ENCODE assay signal across 9 cellular contexts in genomic region chr2:224778474-224778877, GRCh38.
DNase-seq lines count a peak whose midpoint lies in the region; ATAC-seq and TF ChIP-seq lines count a peak whose summit lies in the region.
"Had no signal": no experiment of that assay in that cellular context is flagged by ENCODE, and none has a peak within 500 bp of the region (broad histone marks: within the 10 kb centered on the region; RNA-seq: fewer than 3 reads in every experiment).

No MANE protein-coding gene starts in this region.

- H3K4me2 ChIP-seq in mesenchymal stem cell (ENCODE audit: low read length, poor library complexity, severe bottlenecking), result no peak overlapping the region

- peaks cover 39% of the 10 kb centered on the region for H3K4me1 Mint-ChIP-seq in chondrocyte (ENCODE audit: low read depth)

- peak; percentile 36 for DNase-seq in ELF-1 (ENCODE audit: low read depth, low spot score)
- DNase-seq in NCI-H1694 treated with DMSO at 0.1 percent for 48 hours (lab: John Stamatoyannopoulos, UW), result peak; percentile 49
- no peak for DNase-seq in chondrocyte (ENCODE audit: low spot score)
- DNase-seq in mesenchymal stem cell, result peak; percentile 68
- peak; percentile 69 for DNase-seq in stimulated activated CD8-positive, alpha-beta memory T cell treated with anti-CD3 and anti-CD28 coated beads, Interleukin-4, amount 100 ng/mL, for 48 hours
- no peak for DNase-seq in cortex of kidney (lab: John Stamatoyannopoulos, UW)

- H3K36me3 Mint-ChIP-seq in chondrocyte (ENCODE audit: low read depth), result peaks cover 6% of the 10 kb centered on the region

- WGBS in mesenchymal stem cell, result 33% methylated on average over 3 of the region's 3 CpGs

- no peaks in the 10 kb centered on the region for H3K9me3 Mint-ChIP-seq in chondrocyte (ENCODE audit: low read depth)

- H3K27me3 ChIP-seq in mesenchymal stem cell (ENCODE audit: control insufficient read depth in 1 of 2, insufficient read depth in 1 of 2, low read length in 2 of 2), result no peaks in the 10 kb centered on the region

- no peak overlapping the region for H2BK15ac ChIP-seq in mesenchymal stem cell (ENCODE audit: low read depth, poor library complexity, severe bottlenecking)

- H3K4me3 ChIP-seq in mesenchymal stem cell (ENCODE audit: insufficient read depth in 1 of 2, low read depth in 1 of 2, low read length in 2 of 2), result no peak overlapping the region

- peaks cover 6 to 55% of the 10 kb centered on the region in 2 experiments for H3K36me3 ChIP-seq in mesenchymal stem cell (ENCODE audit: control insufficient read depth in 1 of 2, insufficient read depth in 2 of 2, low read depth in 1 of 2, low read length in 2 of 2)

- H2BK120ac ChIP-seq in mesenchymal stem cell (ENCODE audit: low read depth, low read length), result no peak overlapping the region

- H2BK12ac ChIP-seq in mesenchymal stem cell (ENCODE audit: low read length in 2 of 2), result no peak overlapping the region

- peaks cover 2% of the 10 kb centered on the region for H3K4me1 ChIP-seq in mesenchymal stem cell (ENCODE audit: control insufficient read depth, insufficient read depth, low read depth, low read length)

- H3K18ac ChIP-seq in mesenchymal stem cell (ENCODE audit: low read depth in 1 of 2, low read length in 2 of 2), result no peak overlapping the region

- peak; percentile 71 for ATAC-seq in GM21529 (IDR thresholded peaks at IDR 0.05; ENCODE audit: unreplicated experiment)
- peak; percentile 28 to 51 for ATAC-seq in activated CD4-positive, CD25-positive, alpha-beta regulatory T cell treated with anti-CD3 and anti-CD28 coated beads, Interleukin-2, amount 50 U/mL, for 24 hours
- ATAC-seq: left colon had no signal

- H4K91ac ChIP-seq in mesenchymal stem cell (ENCODE audit: low read length), result no peak overlapping the region

- no peak overlapping the region for H4K8ac ChIP-seq in mesenchymal stem cell (ENCODE audit: low read length)

- no peak overlapping the region for H2AK5ac ChIP-seq in mesenchymal stem cell (ENCODE audit: low read length, severe bottlenecking)

- no peaks in the 10 kb centered on the region for H3K79me1 ChIP-seq in mesenchymal stem cell (replicated peaks; ENCODE audit: low read length, poor library complexity, severe bottlenecking)

- H3K4ac ChIP-seq in mesenchymal stem cell (ENCODE audit: low read depth in 1 of 2, low read length in 2 of 2), result no peak overlapping the region

- no peak overlapping the region for H3K23ac ChIP-seq in mesenchymal stem cell (ENCODE audit: low read length in 2 of 2)

- no peak overlapping the region for H3K4me3 Mint-ChIP-seq in chondrocyte (ENCODE audit: unreplicated experiment)

- H2BK5ac ChIP-seq in mesenchymal stem cell (ENCODE audit: low read depth, low read length, poor library complexity, severe bottlenecking), result no peak overlapping the region

- no peak overlapping the region for H3K27ac Mint-ChIP-seq in chondrocyte (ENCODE audit: unreplicated experiment)

- no peak overlapping the region for H3K14ac ChIP-seq in mesenchymal stem cell (ENCODE audit: low read length in 2 of 2)

- TF ChIP-seq CTCF in chondrocyte (IDR thresholded peaks at IDR 0.05), result peak; percentile 93

- H3K9me3 ChIP-seq in mesenchymal stem cell (ENCODE audit: control insufficient read depth, low read length), result no peaks in the 10 kb centered on the region

- H3K27me3 Mint-ChIP-seq in chondrocyte (ENCODE audit: low read depth), result no peaks in the 10 kb centered on the region

- H3K9ac ChIP-seq in mesenchymal stem cell (ENCODE audit: low read length), result peak overlapping the region; percentile 37

- H3K27ac ChIP-seq in mesenchymal stem cell (ENCODE audit: low read length, poor library complexity, severe bottlenecking), result no peak overlapping the region

- H2AFZ ChIP-seq in mesenchymal stem cell (ENCODE audit: low read depth, low read length), result no peak overlapping the region

Comparison
In these comparisons a context has a peak if more than half of its experiments do, and no peak if none do; other contexts are left out.
1. DNase-seq: peak in ELF-1 (single experiment), NCI-H1694 treated with DMSO at 0.1 percent for 48 hours (single experiment), mesenchymal stem cell (single experiment) and stimulated activated CD8-positive, alpha-beta memory T cell treated with anti-CD3 and anti-CD28 coated beads, Interleukin-4, amount 100 ng/mL, for 48 hours (single experiment); none in chondrocyte (single experiment) and cortex of kidney (single experiment).